Comparison of ENCODE assay signal across 20 cellular contexts in genomic region chr2:19774788-19775156, GRCh38.
A peak's percentile ranks its signal among the peaks of the same experiment; 100 is the strongest.
DNase-seq lines count a peak whose midpoint lies in the region; ATAC-seq and TF ChIP-seq lines count a peak whose summit lies in the region.
"Had no signal": no experiment of that assay in that cellular context is flagged by ENCODE, and none has a peak within 500 bp of the region (broad histone marks: within the 10 kb centered on the region; RNA-seq: fewer than 3 reads in every experiment).

No MANE protein-coding gene starts in this region.

- no peak for TF ChIP-seq RAD21 in HCT116 (IDR thresholded peaks at IDR 0.05; ENCODE audit: low read depth)

- H2BK12ac ChIP-seq in neuronal stem cell (ENCODE audit: low read length): no peak overlapping the region

- H2AFZ ChIP-seq in HCT116 (ENCODE audit: low read depth, low read length, poor library complexity, severe bottlenecking) (no peak overlapping the region), neuronal stem cell (ENCODE audit: low read length) (no peak overlapping the region)

- H3K4me3 ChIP-seq in HCT116 (replicated peaks in 1 of 2; ENCODE audit: low read depth in 1 of 2, low read length in 2 of 2) (no peak overlapping the region), neuronal stem cell (ENCODE audit: low read length in 2 of 2) (no peak overlapping the region), left ventricle myocardium inferior (no peak overlapping the region)
- H3K4me3 ChIP-seq: esophagus squamous epithelium, K562, right lobe of liver, upper lobe of left lung had no signal

- H2BK120ac ChIP-seq in neuronal stem cell (ENCODE audit: low read depth, low read length): no peak overlapping the region

- no peaks in the 10 kb centered on the region for H3K9me3 Mint-ChIP-seq in MCF 10A (ENCODE audit: unreplicated experiment)
- H3K9me3 Mint-ChIP-seq: activated T-helper 17 cell treated with anti-CD3 and anti-CD28 coated beads, Interleukin-2, amount 50 U/mL, for 72 hours had no signal

- no peak overlapping the region for H3K27ac ChIP-seq in HCT116 (ENCODE audit: low read depth, low read length)
- H3K27ac ChIP-seq in neuronal stem cell (replicated peaks; ENCODE audit: low read length): no peak overlapping the region
- no peak overlapping the region for H3K27ac ChIP-seq in left ventricle myocardium inferior (replicated peaks)
- H3K27ac ChIP-seq: esophagus squamous epithelium, right lobe of liver, upper lobe of left lung had no signal

- peaks cover 9% of the 10 kb centered on the region for H3K4me1 Mint-ChIP-seq in MCF 10A (ENCODE audit: insufficient read depth, unreplicated experiment)
- H3K4me1 Mint-ChIP-seq: activated T-helper 17 cell treated with anti-CD3 and anti-CD28 coated beads, Interleukin-2, amount 50 U/mL, for 72 hours; CD14-positive monocyte had no signal

- no peak overlapping the region for H3K4me3 Mint-ChIP-seq in MCF 10A (ENCODE audit: unreplicated experiment)
- H3K4me3 Mint-ChIP-seq: activated CD8-positive, alpha-beta T cell treated with anti-CD3 and anti-CD28 coated beads, Interleukin-2, amount 10 ng/mL, durations not matched to agents 7 days and 5 days; activated T-helper 17 cell treated with anti-CD3 and anti-CD28 coated beads, Interleukin-2, amount 50 U/mL, for 72 hours; CD14-positive monocyte; neural crest cell had no signal

- POLR2A ChIA-PET in HCT116 (lab: Charles Lee) (no interaction called here), MCF 10A (lab: Yijun Ruan, JAX) (interaction anchor here (0.7 to 0.9 kb wide), 2 partner anchors 11 to 792 kb away, joined by 3 to 4 read pairs; no protein-coding TSS in a partner anchor)

- H2AK5ac ChIP-seq in neuronal stem cell (ENCODE audit: low read depth, low read length): no peak overlapping the region

- BruUV-seq in HCT116 (replicated peaks; lab: Mats Ljungman, UMichigan) (no TSS peak), MCF 10A (replicated peaks; lab: Mats Ljungman, UMichigan) (no TSS peak)

- H3K4me2 ChIP-seq in HCT116 (ENCODE audit: low read length) (0 out of 2 replicates have a peak overlapping the region, but pooled peaks have one; percentile 9), neuronal stem cell (ENCODE audit: insufficient read depth, low read length, poor library complexity, severe bottlenecking) (no peak overlapping the region)

- TF ChIP-seq CTCF in HCT116 (IDR thresholded peaks at IDR 0.05 in 2 of 3, conservative IDR thresholded peaks at IDR 0.05 in 1 of 3; ENCODE audit: borderline replicate concordance in 1 of 3, insufficient read depth in 1 of 3, low read depth in 2 of 3, low read length in 2 of 3) (no peak), left ventricle myocardium inferior (IDR thresholded peaks at IDR 0.05; ENCODE audit: borderline replicate concordance) (no peak), MCF 10A (IDR thresholded peaks at IDR 0.05; ENCODE audit: unreplicated experiment) (no peak)

- H3K9me2 ChIP-seq in HCT116 (ENCODE audit: insufficient read depth): no peaks in the 10 kb centered on the region

- H3K36me3 Mint-ChIP-seq in MCF 10A (ENCODE audit: insufficient read depth, unreplicated experiment): peaks cover 5% of the 10 kb centered on the region
- H3K36me3 Mint-ChIP-seq: CD14-positive monocyte had no signal

- H3K4me1 ChIP-seq in HCT116 (ENCODE audit: control insufficient read depth in 1 of 2, insufficient read depth in 2 of 2, low read length in 2 of 2) (peaks cover 0 to 9% of the 10 kb centered on the region in 2 experiments; a peak in 1 of 4 replicates), neuronal stem cell (ENCODE audit: control insufficient read depth in 2 of 2, insufficient read depth in 1 of 2, low read depth in 1 of 2, low read length in 2 of 2) (peaks cover 0 to 5% of the 10 kb centered on the region in 2 donors), left ventricle myocardium inferior (peaks cover 28% of the 10 kb centered on the region)
- H3K4me1 ChIP-seq: esophagus squamous epithelium, right lobe of liver, upper lobe of left lung had no signal

- H3K79me1 ChIP-seq in neuronal stem cell (ENCODE audit: low read depth, low read length): no peaks in the 10 kb centered on the region

- no peak overlapping the region for H3K14ac ChIP-seq in neuronal stem cell (ENCODE audit: low read length)

- H3K18ac ChIP-seq in neuronal stem cell (ENCODE audit: low read length): no peak overlapping the region

- no peak overlapping the region for H4K8ac ChIP-seq in neuronal stem cell (ENCODE audit: low read depth, low read length)

- H3K27me3 ChIP-seq in HCT116 (ENCODE audit: insufficient read depth, low read length) (peaks cover 7% of the 10 kb centered on the region; the same call in 1 of the 2 replicates), neuronal stem cell (ENCODE audit: control insufficient read depth in 3 of 3, insufficient read depth in 3 of 3, low read depth in 1 of 3, low read length in 3 of 3) (no peaks in the 10 kb centered on the region), left ventricle myocardium inferior (ENCODE audit: low read depth) (no peaks in the 10 kb centered on the region)
- H3K27me3 ChIP-seq: esophagus squamous epithelium, right lobe of liver, upper lobe of left lung had no signal

- no peak for TF ChIP-seq POLR2A in HCT116 (IDR thresholded peaks at IDR 0.05; ENCODE audit: borderline replicate concordance, extremely low read depth, insufficient read depth, insufficient read length)

- WGBS in neuronal stem cell (ENCODE audit: extremely low coverage in 2 of 2, insufficient read length in 2 of 2, insufficient replicate concordance in 1 of 2), 2 donors: no CpG with 5 or more reads among the region's 3 CpGs

- H3K9me3 ChIP-seq in HCT116 (ENCODE audit: control insufficient read depth in 1 of 2, insufficient read depth in 1 of 2, low read depth in 1 of 2, low read length in 2 of 2) (no peaks in the 10 kb centered on the region), neuronal stem cell (replicated peaks in 1 of 2; ENCODE audit: control insufficient read depth in 2 of 2, insufficient read depth in 1 of 2, low read depth in 1 of 2, low read length in 2 of 2) (no peaks in the 10 kb centered on the region), left ventricle myocardium inferior (replicated peaks) (no peaks in the 10 kb centered on the region)
- H3K9me3 ChIP-seq: esophagus squamous epithelium, right lobe of liver, upper lobe of left lung had no signal

- no peaks in the 10 kb centered on the region for H3K36me3 ChIP-seq in HCT116 (ENCODE audit: control insufficient read depth in 1 of 2, insufficient read depth in 2 of 2, low read length in 2 of 2)
- H3K36me3 ChIP-seq in neuronal stem cell (replicated peaks in 1 of 2; ENCODE audit: control insufficient read depth in 2 of 2, insufficient read depth in 2 of 2, low read length in 2 of 2): no peaks in the 10 kb centered on the region
- no peaks in the 10 kb centered on the region for H3K36me3 ChIP-seq in left ventricle myocardium inferior
- H3K36me3 ChIP-seq: esophagus squamous epithelium, right lobe of liver, upper lobe of left lung had no signal

- H3K4ac ChIP-seq in neuronal stem cell (ENCODE audit: low read length): no peak overlapping the region

- H3K9ac ChIP-seq in HCT116 (ENCODE audit: low read length) (no peak overlapping the region), neuronal stem cell (ENCODE audit: low read depth, low read length, poor library complexity) (no peak overlapping the region)

- H3K79me2 ChIP-seq in HCT116 (ENCODE audit: insufficient read depth, low read length): no peaks in the 10 kb centered on the region

- CTCF ChIA-PET in HCT116 (lab: Charles Lee): no interaction called here
- CTCF ChIA-PET in MCF 10A (lab: Yijun Ruan, JAX): interaction anchor here (0.5 to 2.3 kb wide), 5 partner anchors 8 to 88 kb away, joined by 3 to 8 read pairs (median 4); no protein-coding TSS in a partner anchor

- intact Hi-C loops in HCT116 (cut with micrococcal nuclease): no loop called here
- intact Hi-C loops in left ventricle myocardium inferior (cut with micrococcal nuclease): no loop called here
- intact Hi-C loops in MCF 10A (cut with micrococcal nuclease): no loop called here

- ATAC-seq in HCT116: no peak
- ATAC-seq: activated CD8-positive, alpha-beta T cell treated with anti-CD3 and anti-CD28 coated beads, Interleukin-2, amount 10 ng/mL, durations not matched to agents 7 days and 5 days; activated T-helper 17 cell treated with anti-CD3 and anti-CD28 coated beads, Interleukin-2, amount 50 U/mL, for 72 hours; K562; right lobe of liver had no signal

- peaks cover 17% of the 10 kb centered on the region for H3K27me3 Mint-ChIP-seq in MCF 10A (ENCODE audit: insufficient read depth, unreplicated experiment)

- H2BK15ac ChIP-seq in neuronal stem cell (ENCODE audit: low read length): no peak overlapping the region

- DNase-seq in HCT116 (ENCODE audit: low read depth, low spot score) (no peak), NCI-H2171 (lab: John Stamatoyannopoulos, UW) (peak; percentile 80), brain pericyte (ENCODE audit: low read depth, low spot score) (peak; percentile 8), neuronal stem cell (ENCODE audit: low spot score) (peak; percentile 0), left ventricle myocardium inferior (no peak), MCF 10A (ENCODE audit: unreplicated experiment) (no peak), DMS114 treated with DMSO at 0.1 percent for 48 hours (lab: John Stamatoyannopoulos, UW; ENCODE audit: unreplicated experiment) (no peak)
- no peak for DNase-seq in activated CD4-positive, alpha-beta T cell treated with anti-CD3 and anti-CD28 coated beads for 4 hours
- DNase-seq: activated CD8-positive, alpha-beta T cell treated with anti-CD3 and anti-CD28 coated beads, Interleukin-2, amount 10 ng/mL, durations not matched to agents 7 days and 5 days; aorta; dermis blood vessel endothelial cell; esophagus squamous epithelium; NCI-H1436 treated with DMSO at 0.1 percent for 48 hours; right lobe of liver; stimulated activated CD4-positive, alpha-beta T cell treated with anti-CD3 and anti-CD28 coated beads, Interleukin-4, amount 100 ng/mL, for 24 hours; upper lobe of left lung had no signal

- H4K91ac ChIP-seq in neuronal stem cell (ENCODE audit: low read depth, low read length, poor library complexity): no peak overlapping the region

- H3K23ac ChIP-seq in neuronal stem cell (ENCODE audit: low read depth, low read length, poor library complexity): no peak overlapping the region

- RAD21 ChIA-PET in HCT116 (lab: Charles Lee; ENCODE audit: low non-redundant PET in 1 of 2, low total read pairs in 2 of 2, uncharacterized antibody in 2 of 2, unreplicated experiment in 2 of 2): no interaction called here

- H4K20me1 ChIP-seq in HCT116 (ENCODE audit: insufficient read depth): no peaks in the 10 kb centered on the region

- no peak overlapping the region for H2BK5ac ChIP-seq in neuronal stem cell (ENCODE audit: low read length)

- H3K27ac Mint-ChIP-seq in MCF 10A (ENCODE audit: low read depth, unreplicated experiment): no peak overlapping the region
- H3K27ac Mint-ChIP-seq: activated CD8-positive, alpha-beta T cell treated with anti-CD3 and anti-CD28 coated beads, Interleukin-2, amount 10 ng/mL, durations not matched to agents 7 days and 5 days; activated T-helper 17 cell treated with anti-CD3 and anti-CD28 coated beads, Interleukin-2, amount 50 U/mL, for 72 hours; CD14-positive monocyte had no signal

TF ChIP-seq in HCT116, 20 proteins besides CTCF, POLR2A, EP300 and RAD21 (continues in another document):
- no peak for TF ChIP-seq ZNF274 (IDR thresholded peaks at IDR 0.05; ENCODE audit: low read depth, low read length)
- TF ChIP-seq ELF1 (IDR thresholded peaks at IDR 0.05; ENCODE audit: borderline replicate concordance, low read depth): no peak

Comparison
In these comparisons a context has a peak if more than half of its experiments do, and no peak if none do; other contexts are left out.
1. DNase-seq: peak in NCI-H2171 (single experiment), brain pericyte (single experiment) and neuronal stem cell (single experiment); none in HCT116 (single experiment), left ventricle myocardium inferior (single experiment), MCF 10A (single experiment), DMS114 treated with DMSO at 0.1 percent for 48 hours (single experiment) and activated CD4-positive, alpha-beta T cell treated with anti-CD3 and anti-CD28 coated beads for 4 hours (0 of 2).